In genomic region chr4:145937990-145938611, GRCh38 we compare ENCODE assay signal across 8 cellular contexts. TPM values are rescaled to one million over a fixed set of nuclear protein-coding genes. Genes with fewer than 3 reads are reported as not detected.
A peak's percentile ranks its signal among the peaks of the same experiment; 100 is the strongest.
DNase-seq lines count a peak whose midpoint lies in the region; ATAC-seq, FAIRE-seq and TF ChIP-seq lines count a peak whose summit lies in the region.

No MANE protein-coding gene starts in this region.

- peaks cover 3% of the 10 kb centered on the region; the same call in 2 of the 3 replicates for H3K36me3 Mint-ChIP-seq in GM23338 (ENCODE audit: low read depth)

- FAIRE-seq in pancreas (lab: Jason Lieb, UNC) = no peak

- peaks cover 2% of the 10 kb centered on the region; the same call in 2 of the 3 replicates for H3K9me3 Mint-ChIP-seq in GM23338

- peak overlapping the region; percentile 99 for H3K27ac Mint-ChIP-seq in GM23338

- peaks cover 37% of the 10 kb centered on the region for H3K4me1 ChIP-seq in GM23338 (ENCODE audit: insufficient read depth)
- H3K4me1 ChIP-seq in pancreas = peaks cover 0 to 10% (median 8%) of the 10 kb centered on the region in 3 donors

- peaks cover 36% of the 10 kb centered on the region for H3K79me2 ChIP-seq in GM23338 (replicated peaks; ENCODE audit: insufficient read depth)

- ATAC-seq in GM23338 = peak; percentile 4
- peak; percentile 15 to 28 (median 21) for ATAC-seq in pancreas
- no peak for ATAC-seq in GM21367 (IDR thresholded peaks at IDR 0.05; ENCODE audit: unreplicated experiment)

- H4K20me1 ChIP-seq in GM23338 (replicated peaks; ENCODE audit: insufficient read depth) = no peaks in the 10 kb centered on the region; the same call in 1 of the 2 replicates

- H3K36me3 ChIP-seq in GM23338 (ENCODE audit: insufficient read depth) (no peaks in the 10 kb centered on the region), pancreas (no peaks in the 10 kb centered on the region)

- DNase-seq in C1 segment of cervical spinal cord (lab: John Stamatoyannopoulos, UW) = peak in 9 of 14 donors; percentile 15 to 67 (median 35)
- DNase-seq in GM23338 (ENCODE audit: low spot score) = peak; percentile 80
- peak; percentile 63 for DNase-seq in OCI-M1 (lab: John Stamatoyannopoulos, UW)
- DNase-seq in activated gamma-delta T cell treated with anti-CD3 and anti-CD28 coated beads, Interleukin-2, amount 50 U/mL, for 16 hours (ENCODE audit: low read depth) = peak; percentile 28
- DNase-seq in globus pallidus (ENCODE audit: low spot score) = peak; percentile 51
- DNase-seq in pancreas = peak in 2 of 6 donors; percentile 19 to 22
- DNase-seq in GOT3 (lab: John Stamatoyannopoulos, UW) = no peak

- 0 to 1% methylated on average over 18 of the region's 18 CpGs for WGBS in pancreas, 2 donors

- H3K4me2 ChIP-seq in GM23338 = peak overlapping the region; percentile 75

- H3K4me1 Mint-ChIP-seq in GM23338 = peaks cover 37% of the 10 kb centered on the region

- H2AFZ ChIP-seq in GM23338 = no peak overlapping the region

- H3K4me3 ChIP-seq in GM23338 (peak overlapping the region; percentile 88), pancreas (peak overlapping the region; percentile 42 to 77 (median 73))

- H3K27me3 ChIP-seq in GM23338 (ENCODE audit: insufficient read depth) (no peaks in the 10 kb centered on the region), pancreas (no peaks in the 10 kb centered on the region)

- intact Hi-C loops in pancreas (cut with DNase I) = no loop called here

- H3K27ac ChIP-seq in GM23338 (ENCODE audit: low read depth) = peak overlapping the region; percentile 97
- peak overlapping the region; percentile 48 to 95 (median 86) for H3K27ac ChIP-seq in pancreas

- TF ChIP-seq CTCF in GM23338 (conservative IDR thresholded peaks at IDR 0.05; ENCODE audit: low read depth in 2 of 2) (no peak), pancreas (IDR thresholded peaks at IDR 0.05) (no peak)

- H3F3A ChIP-seq in GM23338 (replicated peaks; ENCODE audit: low read depth) = no peaks in the 10 kb centered on the region

- H3K27me3 Mint-ChIP-seq in GM23338 (ENCODE audit: insufficient read depth, low read depth, poor library complexity) = peaks cover 18% of the 10 kb centered on the region

- H3K9me2 ChIP-seq in GM23338 (ENCODE audit: insufficient read depth) = no peaks in the 10 kb centered on the region

- no peaks in the 10 kb centered on the region for H3K9me3 ChIP-seq in pancreas

- H3K4me3 Mint-ChIP-seq in GM23338 = peak overlapping the region; percentile 94

TF ChIP-seq in GM23338, 12 proteins besides CTCF, POLR2A, EP300 and RAD21:
- TF ChIP-seq ZNF331 (CRISPR knock-in tag; IDR thresholded peaks at IDR 0.05; ENCODE audit: low read depth) (no peak), ZNF114 (CRISPR knock-in tag; IDR thresholded peaks at IDR 0.05) (no peak), EZH2 (IDR thresholded peaks at IDR 0.05; ENCODE audit: low read depth, unreplicated experiment) (no peak), POLR2AphosphoS5 (IDR thresholded peaks at IDR 0.05; ENCODE audit: low read depth) (peak; percentile 34; the same call in 1 of the 2 replicates)

RNA-seq across cellular contexts. Expression of gene ZNF827, which starts 0.5 kb away (rescaled TPM):
- 33.1 and 34.1 TPM in 2 replicates for total RNA-seq in GM23338 (2014; rRNA removed; shearing (Covaris generic))
- polyA plus RNA-seq in GM23338 (2016; fragmentation: Nextera tagmentation; extraction: Ambion mirVana) (19.9 and 20.3 TPM in 2 replicates), pancreas (1 to 10 TPM; 3.8 to 4.1 TPM)
- total RNA-seq in pancreas = 10 to 100 TPM in 1 of 6 donors, 1 to 10 TPM in 5; 4.0 to 13.8 (median 5.3) TPM
